Comparison of ENCODE assay signal across 32 cellular contexts in the genomic region with DNA sequence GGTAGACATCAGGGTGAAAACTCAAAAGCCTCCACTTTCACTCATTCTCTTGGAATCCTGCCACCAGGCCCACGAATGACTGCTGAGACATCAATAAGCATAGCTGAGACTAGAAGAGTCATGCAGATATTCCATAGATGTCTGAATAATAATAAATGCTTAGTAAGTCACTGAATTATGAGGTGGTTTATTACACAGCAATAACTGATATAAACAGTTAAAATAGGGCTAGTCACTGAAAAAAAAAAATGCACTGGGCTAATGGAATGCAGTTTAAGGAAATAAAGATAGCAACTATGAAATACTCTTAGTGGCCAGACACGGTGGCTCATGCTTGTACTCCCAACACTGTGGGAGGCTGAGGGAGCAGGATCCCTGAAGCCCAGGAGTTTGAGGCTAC.
"Had no signal": no experiment of that assay in that cellular context is flagged by ENCODE, and none has a peak within 500 bp of the region (broad histone marks: within the 10 kb centered on the region; RNA-seq: fewer than 3 reads in every experiment).

No MANE protein-coding gene starts in this region.

- H3K9me3 Mint-ChIP-seq: brain, endodermal cell, nephron had no signal

- H3K4me3 ChIP-seq: pancreas, prostate gland, sigmoid colon, thyroid gland, upper lobe of left lung, vagina had no signal

- H3K27me3 Mint-ChIP-seq: activated B cell treated with CpG ODN at 0.5 μM for 24 hours; activated CD8-positive, alpha-beta T cell treated with anti-CD3 and anti-CD28 coated beads for 36 hours; activated naive CD4-positive, alpha-beta T cell treated with anti-CD3 and anti-CD28 coated beads, Interleukin-2, amount 50 U/mL, for 24 hours; activated naive CD8-positive, alpha-beta T cell treated with anti-CD3 and anti-CD28 coated beads, Interleukin-2, amount 50 U/mL, for 24 hours; brain; dendritic cell treated with granulocyte-macrophage colony-stimulating factor and Interleukin-4, amounts not matched to agents 40 ng/mL and 50 ng/mL, for 4 days; stimulated activated memory B cell treated with anti-CD40 and anti-IgM and Interleukin-4, amounts not matched to agents 10 μg/mL and 1 μg/mL and 100 μg/mL, for 72 hours; stimulated activated naive CD8-positive, alpha-beta T cell treated with anti-CD3 and anti-CD28 coated beads, Interleukin-15, amount 100 ng/mL, for 72 hours had no signal

- H3K9me3 ChIP-seq: pancreas, prostate gland, sigmoid colon, thyroid gland, upper lobe of left lung, vagina had no signal

- ATAC-seq: activated CD8-positive, alpha-beta T cell treated with anti-CD3 and anti-CD28 coated beads for 36 hours; activated naive CD8-positive, alpha-beta T cell treated with anti-CD3 and anti-CD28 coated beads, Interleukin-2, amount 50 U/mL, for 24 hours; esophagus mucosa; foreskin keratinocyte; left cardiac atrium; left ventricle myocardium superior; pancreas; stimulated activated memory B cell treated with anti-CD40 and anti-IgM and Interleukin-4, amounts not matched to agents 10 μg/mL and 1 μg/mL and 100 μg/mL, for 72 hours; stimulated activated naive CD8-positive, alpha-beta T cell treated with anti-CD3 and anti-CD28 coated beads, Interleukin-15, amount 100 ng/mL, for 72 hours had no signal

- H3K4me1 ChIP-seq: foreskin keratinocyte, pancreas, prostate gland, sigmoid colon, thyroid gland, upper lobe of left lung, vagina had no signal

- H3K27me3 ChIP-seq: foreskin keratinocyte, pancreas, sigmoid colon, thyroid gland, upper lobe of left lung, vagina had no signal

- H3K4me3 Mint-ChIP-seq: activated B cell treated with CpG ODN at 0.5 μM for 24 hours; activated CD8-positive, alpha-beta T cell treated with anti-CD3 and anti-CD28 coated beads for 36 hours; activated naive CD4-positive, alpha-beta T cell treated with anti-CD3 and anti-CD28 coated beads, Interleukin-2, amount 50 U/mL, for 24 hours; activated naive CD8-positive, alpha-beta T cell treated with anti-CD3 and anti-CD28 coated beads, Interleukin-2, amount 50 U/mL, for 24 hours; brain; dendritic cell treated with granulocyte-macrophage colony-stimulating factor and Interleukin-4, amounts not matched to agents 40 ng/mL and 50 ng/mL, for 4 days; endodermal cell; nephron; stimulated activated memory B cell treated with anti-CD40 and anti-IgM and Interleukin-4, amounts not matched to agents 10 μg/mL and 1 μg/mL and 100 μg/mL, for 72 hours; stimulated activated naive CD8-positive, alpha-beta T cell treated with anti-CD3 and anti-CD28 coated beads, Interleukin-15, amount 100 ng/mL, for 72 hours; T-helper 2 cell treated with Interferon-gamma antibody and Interleukin-4, amounts not matched to agents 5 μg/mL and 100 μg/mL, for 36 hours had no signal

- H3K27ac ChIP-seq: foreskin keratinocyte, pancreas, prostate gland, sigmoid colon, thyroid gland, upper lobe of left lung, vagina had no signal

- DNase-seq: activated B cell treated with CpG ODN at 0.5 μM for 24 hours; activated CD4-positive, alpha-beta T cell treated with anti-CD3 and anti-CD28 coated beads, Interleukin-2, amount 50 U/mL, for 1 hour; activated CD8-positive, alpha-beta T cell treated with anti-CD3 and anti-CD28 coated beads for 36 hours; activated naive CD8-positive, alpha-beta T cell treated with anti-CD3 and anti-CD28 coated beads, Interleukin-2, amount 50 U/mL, for 24 hours; activated T-cell treated with anti-CD3 and anti-CD28 coated beads, Interleukin-2, amount 50 U/mL, for 48 hours; anterior cingulate cortex; central memory CD4-positive, alpha-beta T cell; endodermal cell; foreskin keratinocyte; left cardiac atrium; left ventricle myocardium superior; pancreas; retina; sigmoid colon; small intestine; stimulated activated CD4-positive, alpha-beta T cell treated with anti-CD3 and anti-CD28 coated beads, Interleukin-1b, Interleukin-23, amount 100 ng/mL, for 48 hours; stimulated activated CD4-positive, alpha-beta T cell treated with anti-CD3 and anti-CD28 coated beads, Interleukin-4, amount 100 ng/mL, for 4 hours; stimulated activated CD8-positive, alpha-beta memory T cell treated with anti-CD3 and anti-CD28 coated beads, Interleukin-4, amount 100 ng/mL, for 48 hours; stimulated activated naive CD8-positive, alpha-beta T cell treated with anti-CD3 and anti-CD28 coated beads, Interleukin-15, amount 100 ng/mL, for 72 hours; substantia nigra; T-helper 1 cell; thyroid gland; upper lobe of left lung had no signal

- H3K4me1 Mint-ChIP-seq: activated B cell treated with CpG ODN at 0.5 μM for 24 hours; activated naive CD4-positive, alpha-beta T cell treated with anti-CD3 and anti-CD28 coated beads, Interleukin-2, amount 50 U/mL, for 24 hours; activated naive CD8-positive, alpha-beta T cell treated with anti-CD3 and anti-CD28 coated beads, Interleukin-2, amount 50 U/mL, for 24 hours; nephron; stimulated activated memory B cell treated with anti-CD40 and anti-IgM and Interleukin-4, amounts not matched to agents 10 μg/mL and 1 μg/mL and 100 μg/mL, for 72 hours; stimulated activated naive CD8-positive, alpha-beta T cell treated with anti-CD3 and anti-CD28 coated beads, Interleukin-15, amount 100 ng/mL, for 72 hours had no signal

- H3K36me3 ChIP-seq: pancreas, prostate gland, sigmoid colon, thyroid gland, upper lobe of left lung, vagina had no signal

- H3K36me3 Mint-ChIP-seq: activated naive CD4-positive, alpha-beta T cell treated with anti-CD3 and anti-CD28 coated beads, Interleukin-2, amount 50 U/mL, for 24 hours; brain; stimulated activated memory B cell treated with anti-CD40 and anti-IgM and Interleukin-4, amounts not matched to agents 10 μg/mL and 1 μg/mL and 100 μg/mL, for 72 hours had no signal
